ENCODE assay signal across 14 cellular contexts in genomic region chr14:104660597-104660996, GRCh38. TPM values are rescaled to one million over a fixed set of nuclear protein-coding genes. Genes with fewer than 3 reads are reported as not detected.
DNase-seq lines count a peak whose midpoint lies in the region; ATAC-seq and TF ChIP-seq lines count a peak whose summit lies in the region.
"Had no signal": no experiment of that assay in that cellular context is flagged by ENCODE, and none has a peak within 500 bp of the region (broad histone marks: within the 10 kb centered on the region; RNA-seq: fewer than 3 reads in every experiment).

No MANE protein-coding gene starts in this region.

- DNase-seq in NB4 (ENCODE audit: low read depth), result peak; percentile 69
- no peak for DNase-seq in neuronal stem cell (ENCODE audit: low spot score)
- no peak for DNase-seq in psoas muscle
- DNase-seq in HT-29 (ENCODE audit: low spot score), result no peak
- no peak for DNase-seq in NCI-H1048 (lab: John Stamatoyannopoulos, UW)
- DNase-seq: NCI-H2171 treated with DMSO at 0.1 percent for 48 hours; SHP77 treated with DMSO at 0.1 percent for 48 hours; stimulated activated CD4-positive, alpha-beta T cell treated with anti-CD3 and anti-CD28 coated beads, Interleukin-12 subunit alpha, Interleukin-12 subunit beta, amount 100 ng/mL, for 4 hours; stimulated activated CD8-positive, alpha-beta memory T cell treated with anti-CD3 and anti-CD28 coated beads, Interleukin-4, amount 100 ng/mL, for 48 hours had no signal

- H3K9ac ChIP-seq in neuronal stem cell (ENCODE audit: low read depth, low read length, poor library complexity), result no peak overlapping the region

- peak overlapping the region; percentile 79 for H2BK15ac ChIP-seq in neuronal stem cell (ENCODE audit: low read length)

- H3K18ac ChIP-seq in neuronal stem cell (ENCODE audit: low read length), result peak overlapping the region; percentile 51

- TF ChIP-seq CTCF in NB4 (IDR thresholded peaks at IDR 0.05; ENCODE audit: low read depth, low read length) (no peak), psoas muscle (IDR thresholded peaks at IDR 0.05) (no peak)

- no CpG with 5 or more reads among the region's 13 CpGs for WGBS in neuronal stem cell (ENCODE audit: extremely low coverage in 2 of 2, insufficient read length in 2 of 2, insufficient replicate concordance in 1 of 2), 2 donors
- whole genome bisulfite sequencing in psoas muscle, 3 donors, result 65 to 77% (median 76%) methylated on average over 13 of the region's 13 CpGs

- H2AFZ ChIP-seq in neuronal stem cell (ENCODE audit: low read length), result no peak overlapping the region

- H3K4me1 ChIP-seq in neuronal stem cell (ENCODE audit: control insufficient read depth in 2 of 2, insufficient read depth in 1 of 2, low read depth in 1 of 2, low read length in 2 of 2), result peaks cover 8 to 15% of the 10 kb centered on the region in 2 donors
- no peaks in the 10 kb centered on the region for H3K4me1 ChIP-seq in psoas muscle

- H3K27me3 ChIP-seq in neuronal stem cell (ENCODE audit: control insufficient read depth in 3 of 3, insufficient read depth in 3 of 3, low read depth in 1 of 3, low read length in 3 of 3) (no peaks in the 10 kb centered on the region), psoas muscle (ENCODE audit: insufficient read depth in 3 of 3, low read length in 2 of 3) (peaks cover 0 to 35% (median 10%) of the 10 kb centered on the region in 3 donors)

- H3K4ac ChIP-seq in neuronal stem cell (ENCODE audit: low read length), result no peak overlapping the region

- peak overlapping the region; percentile 88 for H2BK5ac ChIP-seq in neuronal stem cell (ENCODE audit: low read length)

- peak overlapping the region; percentile 76 for H4K8ac ChIP-seq in neuronal stem cell (ENCODE audit: low read depth, low read length)

- H3K4me3 ChIP-seq in NB4 (ENCODE audit: low read depth, low read length) (no peak overlapping the region), neuronal stem cell (ENCODE audit: low read length in 2 of 2) (no peak overlapping the region), psoas muscle (no peak overlapping the region)

- no peak overlapping the region for H3K4me2 ChIP-seq in neuronal stem cell (ENCODE audit: insufficient read depth, low read length, poor library complexity, severe bottlenecking)

- H3K14ac ChIP-seq in neuronal stem cell (ENCODE audit: low read length), result peak overlapping the region; percentile 31

- H4K91ac ChIP-seq in neuronal stem cell (ENCODE audit: low read depth, low read length, poor library complexity), result peak overlapping the region; percentile 75

- TF ChIP-seq POLR2A in NB4 (IDR thresholded peaks at IDR 0.05; ENCODE audit: extremely low read depth, insufficient read length), result no peak

- H2BK120ac ChIP-seq in neuronal stem cell (ENCODE audit: low read depth, low read length), result peak overlapping the region; percentile 78

- ATAC-seq in GM18873 (IDR thresholded peaks at IDR 0.05; ENCODE audit: low FRiP score, unreplicated experiment) (peak; percentile 40), GM21723 (IDR thresholded peaks at IDR 0.05; ENCODE audit: unreplicated experiment) (peak; percentile 40), GM21423 (IDR thresholded peaks at IDR 0.05; ENCODE audit: unreplicated experiment) (no peak), psoas muscle (no peak)
- ATAC-seq: WTC11 had no signal

- peaks cover 4% of the 10 kb centered on the region for H3K79me1 ChIP-seq in neuronal stem cell (ENCODE audit: low read depth, low read length)

- peak overlapping the region; percentile 99 for H2AK5ac ChIP-seq in neuronal stem cell (ENCODE audit: low read depth, low read length)

- H3K36me3 ChIP-seq in neuronal stem cell (replicated peaks in 1 of 2; ENCODE audit: control insufficient read depth in 2 of 2, insufficient read depth in 2 of 2, low read length in 2 of 2) (peaks cover 0 to 2% of the 10 kb centered on the region in 2 donors), psoas muscle (ENCODE audit: insufficient read depth in 1 of 2, low read depth in 1 of 2) (no peaks in the 10 kb centered on the region)

- peak overlapping the region; percentile 82 for H2BK12ac ChIP-seq in neuronal stem cell (ENCODE audit: low read length)

- intact Hi-C loops in psoas muscle (cut with DNase I), result no loop called here

- H3K9me3 ChIP-seq in neuronal stem cell (replicated peaks in 1 of 2; ENCODE audit: control insufficient read depth in 2 of 2, insufficient read depth in 1 of 2, low read depth in 1 of 2, low read length in 2 of 2), result peaks cover under 1 to 5% of the 10 kb centered on the region in 2 donors
- H3K9me3 ChIP-seq in psoas muscle, result no peaks in the 10 kb centered on the region

- H3K27ac ChIP-seq in neuronal stem cell (replicated peaks; ENCODE audit: low read length) (no peak overlapping the region), psoas muscle (no peak overlapping the region)

- peak overlapping the region; percentile 62 for H3K23ac ChIP-seq in neuronal stem cell (ENCODE audit: low read depth, low read length, poor library complexity)

RNA-seq across cellular contexts. Expression of gene INF2, which starts 28.8 kb away (rescaled TPM):
- polyA plus RNA-seq in neuronal stem cell (2013, experiment 1 of 2), result 19.0 TPM
- polyA plus RNA-seq in neuronal stem cell (2013, experiment 2 of 2), result 19.6 TPM
- total RNA-seq in psoas muscle, result 10 to 100 TPM; 16.4 to 26.3 (median 23.4) TPM
- polyA plus RNA-seq in psoas muscle, result 10 to 100 TPM; 12.0 to 29.1 (median 12.8) TPM
- 293 and 322 TPM in 2 replicates for total RNA-seq in HT-29 (2014; rRNA removed; shearing (Covaris generic))

RNA-seq across cellular contexts. Expression of gene TMEM179, which starts 56.0 kb away (rescaled TPM):
- 3.0 TPM for polyA plus RNA-seq in neuronal stem cell (2013, experiment 1 of 2)
- polyA plus RNA-seq in neuronal stem cell (2013, experiment 2 of 2), result 2.8 TPM
- not detected for total RNA-seq in psoas muscle
- polyA plus RNA-seq in psoas muscle, result under 1 TPM in 1 of 3 donors, not detected in 2; 0.01 TPM
- not detected in 2 replicates for total RNA-seq in HT-29 (2014; rRNA removed; shearing (Covaris generic))
- total RNA-seq: kidney epithelial cell had no signal

Comparison
In these comparisons a context has a peak if more than half of its experiments do, and no peak if none do; other contexts are left out.
1. ATAC-seq: peak in GM18873 (single experiment) and GM21723 (single experiment); none in GM21423 (single experiment) and psoas muscle (0 of 4).
2. RNA of gene INF2, which starts 28.8 kb away (total RNA-seq): 293 to 322 TPM in HT-29; 16.4 to 26.3 TPM in psoas muscle; every median in the first group is over 10 times any median in the second.